Comparison of ENCODE assay signal across 1 cellular context in the genomic region with DNA sequence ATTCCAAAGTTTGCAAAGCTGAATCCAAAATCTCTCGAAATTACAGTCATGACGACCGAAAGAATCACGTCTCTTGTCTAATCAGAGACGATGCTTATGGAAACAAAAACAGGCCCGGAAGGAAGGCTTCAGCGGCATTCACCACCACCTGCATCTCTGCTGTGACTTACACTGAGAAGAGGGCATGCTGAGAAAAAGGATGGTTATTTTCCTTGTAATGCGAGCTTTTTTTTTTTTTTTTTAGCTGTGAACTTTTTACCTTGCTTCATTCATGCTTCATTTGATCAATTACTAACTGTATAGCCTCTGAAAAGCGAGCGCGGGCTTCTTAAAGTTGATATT.
TF ChIP-seq lines count a peak whose summit lies in the region.

No MANE protein-coding gene starts in this region.

TF ChIP-seq in HEK293, 187 proteins besides CTCF, POLR2A, EP300 and RAD21 (continued from another document):
- TF ChIP-seq, protein P1, sequence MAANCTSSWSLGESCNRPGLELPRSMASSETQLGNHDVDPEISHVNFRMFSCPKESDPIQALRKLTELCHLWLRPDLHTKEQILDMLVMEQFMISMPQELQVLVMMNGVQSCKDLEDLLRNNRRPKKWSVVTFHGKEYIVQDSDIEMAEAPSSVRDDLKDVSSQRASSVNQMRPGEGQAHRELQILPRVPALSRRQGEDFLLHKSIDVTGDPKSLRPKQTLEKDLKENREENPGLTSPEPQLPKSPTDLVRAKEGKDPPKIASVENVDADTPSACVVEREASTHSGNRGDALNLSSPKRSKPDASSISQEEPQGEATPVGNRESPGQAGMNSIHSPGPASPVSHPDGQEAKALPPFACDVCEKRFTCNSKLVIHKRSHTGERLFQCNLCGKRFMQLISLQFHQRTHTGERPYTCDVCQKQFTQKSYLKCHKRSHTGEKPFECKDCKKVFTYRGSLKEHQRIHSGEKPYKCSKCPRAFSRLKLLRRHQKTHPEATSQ (tag by site-specific recombination; IDR thresholded peaks at IDR 0.05) = no peak
- TF ChIP-seq ZSCAN30 (tag by site-specific recombination; IDR thresholded peaks at IDR 0.05) = no peak
- TF ChIP-seq, protein P2, sequence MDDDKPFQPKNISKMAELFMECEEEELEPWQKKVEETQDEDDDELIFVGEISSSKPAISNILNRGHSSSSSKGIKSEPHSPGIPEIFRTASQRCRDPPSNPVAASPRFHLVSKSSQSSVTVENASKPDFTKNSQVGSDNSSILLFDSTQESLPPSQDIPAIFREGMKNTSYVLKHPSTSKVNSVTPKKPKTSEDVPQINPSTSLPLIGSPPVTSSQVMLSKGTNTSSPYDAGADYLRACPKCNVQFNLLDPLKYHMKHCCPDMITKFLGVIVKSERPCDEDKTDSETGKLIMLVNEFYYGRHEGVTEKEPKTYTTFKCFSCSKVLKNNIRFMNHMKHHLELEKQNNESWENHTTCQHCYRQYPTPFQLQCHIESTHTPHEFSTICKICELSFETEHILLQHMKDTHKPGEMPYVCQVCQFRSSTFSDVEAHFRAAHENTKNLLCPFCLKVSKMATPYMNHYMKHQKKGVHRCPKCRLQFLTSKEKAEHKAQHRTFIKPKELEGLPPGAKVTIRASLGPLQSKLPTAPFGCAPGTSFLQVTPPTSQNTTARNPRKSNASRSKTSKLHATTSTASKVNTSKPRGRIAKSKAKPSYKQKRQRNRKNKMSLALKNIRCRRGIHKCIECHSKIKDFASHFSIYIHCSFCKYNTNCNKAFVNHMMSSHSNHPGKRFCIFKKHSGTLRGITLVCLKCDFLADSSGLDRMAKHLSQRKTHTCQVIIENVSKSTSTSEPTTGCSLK (tag by site-specific recombination; IDR thresholded peaks at IDR 0.05) = no peak
- TF ChIP-seq, protein P3, sequence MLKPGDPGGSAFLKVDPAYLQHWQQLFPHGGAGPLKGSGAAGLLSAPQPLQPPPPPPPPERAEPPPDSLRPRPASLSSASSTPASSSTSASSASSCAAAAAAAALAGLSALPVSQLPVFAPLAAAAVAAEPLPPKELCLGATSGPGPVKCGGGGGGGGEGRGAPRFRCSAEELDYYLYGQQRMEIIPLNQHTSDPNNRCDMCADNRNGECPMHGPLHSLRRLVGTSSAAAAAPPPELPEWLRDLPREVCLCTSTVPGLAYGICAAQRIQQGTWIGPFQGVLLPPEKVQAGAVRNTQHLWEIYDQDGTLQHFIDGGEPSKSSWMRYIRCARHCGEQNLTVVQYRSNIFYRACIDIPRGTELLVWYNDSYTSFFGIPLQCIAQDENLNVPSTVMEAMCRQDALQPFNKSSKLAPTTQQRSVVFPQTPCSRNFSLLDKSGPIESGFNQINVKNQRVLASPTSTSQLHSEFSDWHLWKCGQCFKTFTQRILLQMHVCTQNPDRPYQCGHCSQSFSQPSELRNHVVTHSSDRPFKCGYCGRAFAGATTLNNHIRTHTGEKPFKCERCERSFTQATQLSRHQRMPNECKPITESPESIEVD (tag by site-specific recombination; IDR thresholded peaks at IDR 0.05) = no peak
- no peak for TF ChIP-seq ZNF521 (tag by site-specific recombination; IDR thresholded peaks at IDR 0.05)
- no peak for TF ChIP-seq SETDB1 (IDR thresholded peaks at IDR 0.05; ENCODE audit: insufficient read length, low read length)
- TF ChIP-seq ZBTB17 (tag by site-specific recombination; IDR thresholded peaks at IDR 0.05) = 0 out of 2 replicates have a peak, but pooled peaks have one; percentile 15
- no peak for TF ChIP-seq ZNF112 (tag by site-specific recombination; IDR thresholded peaks at IDR 0.05)
- TF ChIP-seq, protein P4, sequence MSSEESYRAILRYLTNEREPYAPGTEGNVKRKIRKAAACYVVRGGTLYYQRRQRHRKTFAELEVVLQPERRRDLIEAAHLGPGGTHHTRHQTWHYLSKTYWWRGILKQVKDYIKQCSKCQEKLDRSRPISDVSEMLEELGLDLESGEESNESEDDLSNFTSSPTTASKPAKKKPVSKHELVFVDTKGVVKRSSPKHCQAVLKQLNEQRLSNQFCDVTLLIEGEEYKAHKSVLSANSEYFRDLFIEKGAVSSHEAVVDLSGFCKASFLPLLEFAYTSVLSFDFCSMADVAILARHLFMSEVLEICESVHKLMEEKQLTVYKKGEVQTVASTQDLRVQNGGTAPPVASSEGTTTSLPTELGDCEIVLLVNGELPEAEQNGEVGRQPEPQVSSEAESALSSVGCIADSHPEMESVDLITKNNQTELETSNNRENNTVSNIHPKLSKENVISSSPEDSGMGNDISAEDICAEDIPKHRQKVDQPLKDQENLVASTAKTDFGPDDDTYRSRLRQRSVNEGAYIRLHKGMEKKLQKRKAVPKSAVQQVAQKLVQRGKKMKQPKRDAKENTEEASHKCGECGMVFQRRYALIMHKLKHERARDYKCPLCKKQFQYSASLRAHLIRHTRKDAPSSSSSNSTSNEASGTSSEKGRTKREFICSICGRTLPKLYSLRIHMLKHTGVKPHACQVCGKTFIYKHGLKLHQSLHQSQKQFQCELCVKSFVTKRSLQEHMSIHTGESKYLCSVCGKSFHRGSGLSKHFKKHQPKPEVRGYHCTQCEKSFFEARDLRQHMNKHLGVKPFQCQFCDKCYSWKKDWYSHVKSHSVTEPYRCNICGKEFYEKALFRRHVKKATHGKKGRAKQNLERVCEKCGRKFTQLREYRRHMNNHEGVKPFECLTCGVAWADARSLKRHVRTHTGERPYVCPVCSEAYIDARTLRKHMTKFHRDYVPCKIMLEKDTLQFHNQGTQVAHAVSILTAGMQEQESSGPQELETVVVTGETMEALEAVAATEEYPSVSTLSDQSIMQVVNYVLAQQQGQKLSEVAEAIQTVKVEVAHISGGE (tag by site-specific recombination; conservative IDR thresholded peaks at IDR 0.05; ENCODE audit: low read depth) = no peak
- TF ChIP-seq ZNF2 (tag by site-specific recombination; IDR thresholded peaks at IDR 0.05) = no peak
- TF ChIP-seq, protein P5, sequence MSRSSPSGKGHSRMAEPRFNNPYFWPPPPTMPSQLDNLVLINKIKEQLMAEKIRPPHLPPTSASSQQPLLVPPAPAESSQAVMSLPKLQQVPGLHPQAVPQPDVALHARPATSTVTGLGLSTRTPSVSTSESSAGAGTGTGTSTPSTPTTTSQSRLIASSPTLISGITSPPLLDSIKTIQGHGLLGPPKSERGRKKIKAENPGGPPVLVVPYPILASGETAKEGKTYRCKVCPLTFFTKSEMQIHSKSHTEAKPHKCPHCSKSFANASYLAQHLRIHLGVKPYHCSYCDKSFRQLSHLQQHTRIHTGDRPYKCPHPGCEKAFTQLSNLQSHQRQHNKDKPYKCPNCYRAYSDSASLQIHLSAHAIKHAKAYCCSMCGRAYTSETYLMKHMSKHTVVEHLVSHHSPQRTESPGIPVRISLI (tag by site-specific recombination; IDR thresholded peaks at IDR 0.05) = 0 out of 2 replicates have a peak, but pooled peaks have one; percentile 71
- TF ChIP-seq ZNF335 (tag by site-specific recombination; conservative IDR thresholded peaks at IDR 0.05) = peak; percentile 88
- no peak for TF ChIP-seq KLF16 (tag by site-specific recombination; IDR thresholded peaks at IDR 0.05)
- TF ChIP-seq ZNF354C (tag by site-specific recombination; IDR thresholded peaks at IDR 0.05; ENCODE audit: borderline replicate concordance, low read depth) = no peak
- TF ChIP-seq ZSCAN23 (tag by site-specific recombination; IDR thresholded peaks at IDR 0.05) = no peak
- 0 out of 2 replicates have a peak, but pooled peaks have one; percentile 31 for TF ChIP-seq ZEB2 (tag by site-specific recombination; IDR thresholded peaks at IDR 0.05)
- TF ChIP-seq, protein P6, sequence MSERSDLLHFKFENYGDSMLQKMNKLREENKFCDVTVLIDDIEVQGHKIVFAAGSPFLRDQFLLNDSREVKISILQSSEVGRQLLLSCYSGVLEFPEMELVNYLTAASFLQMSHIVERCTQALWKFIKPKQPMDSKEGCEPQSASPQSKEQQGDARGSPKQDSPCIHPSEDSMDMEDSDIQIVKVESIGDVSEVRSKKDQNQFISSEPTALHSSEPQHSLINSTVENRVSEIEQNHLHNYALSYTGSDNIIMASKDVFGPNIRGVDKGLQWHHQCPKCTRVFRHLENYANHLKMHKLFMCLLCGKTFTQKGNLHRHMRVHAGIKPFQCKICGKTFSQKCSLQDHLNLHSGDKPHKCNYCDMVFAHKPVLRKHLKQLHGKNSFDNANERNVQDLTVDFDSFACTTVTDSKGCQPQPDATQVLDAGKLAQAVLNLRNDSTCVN (tag by site-specific recombination; optimal IDR thresholded peaks at IDR 0.05) = no peak
- no peak for TF ChIP-seq ZIC2 (tag by site-specific recombination; IDR thresholded peaks at IDR 0.05)
- no peak for TF ChIP-seq ZNF133 (tag by site-specific recombination; IDR thresholded peaks at IDR 0.05)
TF ChIP-seq in HEK293: peak in this region for 9.
